Comparison of ENCODE assay signal across 1 cellular context in the genomic region with DNA sequence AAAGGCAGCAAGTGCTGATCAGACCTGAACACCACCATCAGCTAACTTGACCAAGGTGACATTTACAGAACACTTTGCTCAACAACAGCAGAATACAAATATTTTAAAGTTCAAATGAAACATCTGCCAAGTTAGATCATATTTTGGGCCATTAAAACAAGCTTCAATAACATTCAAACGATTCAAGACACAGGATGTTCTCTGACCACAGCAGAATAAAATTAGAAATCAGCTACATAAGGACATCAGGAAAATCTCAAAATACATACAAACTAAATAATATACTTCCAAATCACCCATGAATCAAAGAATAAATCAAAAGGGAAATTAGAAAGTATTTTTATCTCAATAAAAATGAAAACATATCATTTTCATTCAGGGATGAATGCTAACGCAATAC.
TF ChIP-seq lines count a peak whose summit lies in the region.

No MANE protein-coding gene starts in this region.

TF ChIP-seq in H1, 55 proteins besides CTCF, POLR2A, EP300 and RAD21:
- TF ChIP-seq, protein P1, sequence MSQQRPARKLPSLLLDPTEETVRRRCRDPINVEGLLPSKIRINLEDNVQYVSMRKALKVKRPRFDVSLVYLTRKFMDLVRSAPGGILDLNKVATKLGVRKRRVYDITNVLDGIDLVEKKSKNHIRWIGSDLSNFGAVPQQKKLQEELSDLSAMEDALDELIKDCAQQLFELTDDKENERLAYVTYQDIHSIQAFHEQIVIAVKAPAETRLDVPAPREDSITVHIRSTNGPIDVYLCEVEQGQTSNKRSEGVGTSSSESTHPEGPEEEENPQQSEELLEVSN (IDR thresholded peaks at IDR 0.05), result no peak
- TF ChIP-seq SAP30 (IDR thresholded peaks at IDR 0.05; ENCODE audit: insufficient read depth, insufficient replicate concordance, low read length), result no peak
- TF ChIP-seq FOSL1 (IDR thresholded peaks at IDR 0.05; ENCODE audit: insufficient read depth, low read depth, low read length), result no peak
